ENCODE assay signal across 7 cellular contexts in genomic region chr1:34341896-34342295, GRCh38.
"Had no signal": no experiment of that assay in that cellular context is flagged by ENCODE, and none has a peak within 500 bp of the region (broad histone marks: within the 10 kb centered on the region; RNA-seq: fewer than 3 reads in every experiment).

No MANE protein-coding gene starts in this region.

- H2AFZ ChIP-seq: GM23248, GM23338 had no signal

- H3K4me1 ChIP-seq: HAP-1 had no signal

- H3K4me3 ChIP-seq: GM23248, GM23338, HAP-1 had no signal

- H3K9ac ChIP-seq: GM23248 had no signal

- H3K36me3 ChIP-seq: HAP-1 had no signal

- H3K4me2 ChIP-seq: GM23338 had no signal

- H3K9me3 ChIP-seq: HAP-1 had no signal

- DNase-seq: GM23248, GOT3, H9, HCEC 1CT, HFFc6 had no signal

- H3K27ac ChIP-seq: GM23248 had no signal
